ENCODE assay signal across 9 cellular contexts in the genomic region with DNA sequence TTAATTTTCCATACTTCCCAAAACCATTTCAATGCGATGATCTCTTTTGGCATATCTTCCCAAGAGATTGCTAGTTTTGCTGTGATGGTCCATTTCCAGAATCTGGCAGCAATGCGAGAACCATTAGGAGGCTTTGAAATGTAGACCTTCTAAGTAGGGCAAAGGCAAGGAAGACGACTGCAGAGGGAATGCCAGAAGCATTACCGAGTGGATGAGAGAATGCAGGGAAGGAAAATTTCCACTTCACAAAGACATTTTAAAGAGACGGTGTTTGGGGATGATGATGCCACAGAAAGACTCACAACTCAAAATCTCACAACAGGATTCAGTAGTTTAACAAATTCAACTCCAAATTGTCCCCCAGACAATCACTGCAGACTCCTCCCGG. TPM values are rescaled to one million over a fixed set of nuclear protein-coding genes. Genes with fewer than 3 reads are reported as not detected.
DNase-seq lines count a peak whose midpoint lies in the region; ATAC-seq and TF ChIP-seq lines count a peak whose summit lies in the region.
"Had no signal": no experiment of that assay in that cellular context is flagged by ENCODE, and none has a peak within 500 bp of the region (broad histone marks: within the 10 kb centered on the region; RNA-seq: fewer than 3 reads in every experiment).

No MANE protein-coding gene starts in this region.

- H3K9ac ChIP-seq in NT2/D1 (ENCODE audit: insufficient read length, low read depth), result no peak overlapping the region
- peak overlapping the region; percentile 17 for H3K9ac ChIP-seq in endodermal cell (ENCODE audit: extremely low read depth, low read length, poor library complexity, severe bottlenecking)

- H3K27me3 Mint-ChIP-seq in CD8-positive, alpha-beta T cell (ENCODE audit: low read depth), result peaks cover 6% of the 10 kb centered on the region
- H3K27me3 Mint-ChIP-seq in endodermal cell (ENCODE audit: insufficient read depth), result no peaks in the 10 kb centered on the region
- H3K27me3 Mint-ChIP-seq in nephron progenitor cell (ENCODE audit: low read depth, poor library complexity), result no peaks in the 10 kb centered on the region

- TF ChIP-seq CTCF in CD8-positive, alpha-beta T cell (IDR thresholded peaks at IDR 0.05), result no peak
- TF ChIP-seq CTCF in endodermal cell (conservative IDR thresholded peaks at IDR 0.05) (no peak), nephron progenitor cell (IDR thresholded peaks at IDR 0.05) (no peak)

- peaks cover 2% of the 10 kb centered on the region for H3K36me3 Mint-ChIP-seq in CD8-positive, alpha-beta T cell
- H3K36me3 Mint-ChIP-seq in endodermal cell (ENCODE audit: low read depth), result no peaks in the 10 kb centered on the region
- no peaks in the 10 kb centered on the region for H3K36me3 Mint-ChIP-seq in nephron progenitor cell (ENCODE audit: low read depth)

- no peak for DNase-seq in CD8-positive, alpha-beta T cell
- DNase-seq in NT2/D1 (ENCODE audit: low read depth, low spot score) (peak; percentile 5), endodermal cell (no peak), nephron progenitor cell (no peak), superior temporal gyrus (ENCODE audit: extremely low spot score) (no peak)
- DNase-seq in activated CD4-positive, alpha-beta T cell treated with anti-CD3 and anti-CD28 coated beads for 48 hours, result no peak
- no peak for DNase-seq in activated CD8-positive, alpha-beta memory T cell treated with anti-CD3 and anti-CD28 coated beads for 24 hours

- no peaks in the 10 kb centered on the region for H3K9me3 Mint-ChIP-seq in CD8-positive, alpha-beta T cell
- no peaks in the 10 kb centered on the region for H3K9me3 Mint-ChIP-seq in endodermal cell
- H3K9me3 Mint-ChIP-seq in nephron progenitor cell, result no peaks in the 10 kb centered on the region

- WGBS in endodermal cell (ENCODE audit: insufficient coverage in 1 of 2, insufficient read length in 1 of 2), 2 experiments, result 26 to 29% methylated on average over 3 to 6 of the region's 6 CpGs

- H3K36me3 ChIP-seq in CD8-positive, alpha-beta T cell (ENCODE audit: insufficient read depth, low read length), result no peaks in the 10 kb centered on the region
- H3K36me3 ChIP-seq in NT2/D1 (ENCODE audit: insufficient read depth, insufficient read length, low read length), result no peaks in the 10 kb centered on the region
- no peaks in the 10 kb centered on the region for H3K36me3 ChIP-seq in endodermal cell (ENCODE audit: control insufficient read depth, insufficient read depth, low read length)

- CTCF ChIA-PET in CD8-positive, alpha-beta T cell (lab: Charles Lee), result interaction anchor here (0.7 to 1.0 kb wide), 2 partner anchors 10 to 93 kb away, joined by 4 to 6 read pairs; no protein-coding TSS in a partner anchor

- no peak for ATAC-seq in CD8-positive, alpha-beta T cell
- no peak for ATAC-seq in GM21528 (IDR thresholded peaks at IDR 0.05; ENCODE audit: low FRiP score, unreplicated experiment)

- H3K27me3 ChIP-seq in CD8-positive, alpha-beta T cell (ENCODE audit: insufficient read depth, low read length), result no peaks in the 10 kb centered on the region
- H3K27me3 ChIP-seq in NT2/D1 (ENCODE audit: insufficient read depth, insufficient read length) (no peaks in the 10 kb centered on the region), endodermal cell (ENCODE audit: control insufficient read depth, insufficient read depth, low read length, poor library complexity, severe bottlenecking) (no peaks in the 10 kb centered on the region)

- intact Hi-C loops in CD8-positive, alpha-beta T cell (cut with DNase I, micrococcal nuclease), result loop anchor here (2.0 to 10.0 kb wide), 4 partner anchors 354 to 1180 kb away; a partner anchor contains a TSS

- peak overlapping the region; percentile 89 for H3K27ac Mint-ChIP-seq in CD8-positive, alpha-beta T cell
- H3K27ac Mint-ChIP-seq in endodermal cell (peak overlapping the region; percentile 93), nephron progenitor cell (peak overlapping the region; percentile 99)

- peak overlapping the region; percentile 91 for H3K4me3 ChIP-seq in CD8-positive, alpha-beta T cell (ENCODE audit: low read depth, low read length)
- peak overlapping the region; percentile 66 for H3K4me3 ChIP-seq in NT2/D1 (ENCODE audit: insufficient read length, low read depth)
- H3K4me3 ChIP-seq in endodermal cell (ENCODE audit: low read length), result peak overlapping the region; percentile 86

- H3K9me3 ChIP-seq in CD8-positive, alpha-beta T cell (ENCODE audit: low read length), result no peaks in the 10 kb centered on the region
- H3K9me3 ChIP-seq in NT2/D1 (ENCODE audit: insufficient read depth, low read length) (no peaks in the 10 kb centered on the region), endodermal cell (ENCODE audit: control insufficient read depth, low read length) (no peaks in the 10 kb centered on the region)

- peaks cover 23% of the 10 kb centered on the region for H3K4me1 Mint-ChIP-seq in CD8-positive, alpha-beta T cell (ENCODE audit: low read depth)
- H3K4me1 Mint-ChIP-seq in endodermal cell, result peaks cover 18% of the 10 kb centered on the region
- peaks cover 57% of the 10 kb centered on the region for H3K4me1 Mint-ChIP-seq in nephron progenitor cell

- peak overlapping the region; percentile 68 for H3K27ac ChIP-seq in CD8-positive, alpha-beta T cell (ENCODE audit: low read depth, low read length)
- H3K27ac ChIP-seq in endodermal cell (ENCODE audit: low read depth, low read length), result peak overlapping the region; percentile 25

- H3K4me1 ChIP-seq in CD8-positive, alpha-beta T cell (ENCODE audit: insufficient read depth, low read length), result peaks cover 10% of the 10 kb centered on the region
- H3K4me1 ChIP-seq in NT2/D1 (ENCODE audit: insufficient read depth, insufficient read length) (no peaks in the 10 kb centered on the region), endodermal cell (ENCODE audit: control insufficient read depth, insufficient read depth, low read length) (no peaks in the 10 kb centered on the region)

- POLR2A ChIA-PET in CD8-positive, alpha-beta T cell (lab: Charles Lee), result no interaction called here

- peak overlapping the region; percentile 93 for H3K4me3 Mint-ChIP-seq in CD8-positive, alpha-beta T cell
- H3K4me3 Mint-ChIP-seq in endodermal cell (peak overlapping the region; percentile 84), nephron progenitor cell (peak overlapping the region; percentile 93)

RNA-seq across cellular contexts. Expression of a gene that starts 0.5 kb away (rescaled TPM):
- under 1 TPM; 0.81 to 0.87 TPM for total RNA-seq in CD8-positive, alpha-beta T cell
- 1 to 10 TPM; 1.9 to 3.2 TPM for total RNA-seq in endodermal cell
- polyA plus RNA-seq in endodermal cell (2013, experiment 1 of 2), result 4.1 TPM
- polyA plus RNA-seq in endodermal cell (2013, experiment 2 of 2), result 4.8 TPM

RNA-seq across cellular contexts. Expression of a gene that starts 2.0 kb away (rescaled TPM):
- not detected for total RNA-seq in CD8-positive, alpha-beta T cell
- total RNA-seq in endodermal cell, result not detected
- polyA plus RNA-seq in endodermal cell (2013, experiment 1 of 2), result not detected
- polyA plus RNA-seq in endodermal cell (2013, experiment 2 of 2), result not detected
- total RNA-seq: LHCN-M2 had no signal
